In genomic region chr22:28905433-28905832, GRCh38 we compare ENCODE assay signal across 1 cellular context.
TF ChIP-seq lines count a peak whose summit lies in the region.

No MANE protein-coding gene starts in this region.

TF ChIP-seq in HepG2, 621 proteins besides CTCF, POLR2A, EP300 and RAD21 (continued from another document):
- TF ChIP-seq TFE3 (CRISPR knock-in tag; IDR thresholded peaks at IDR 0.05) (no peak), MEIS1 (CRISPR knock-in tag; IDR thresholded peaks at IDR 0.05; ENCODE audit: borderline replicate concordance) (no peak), POLR2AphosphoS2 (IDR thresholded peaks at IDR 0.05; ENCODE audit: low read depth, low read length) (no peak), FOXA3 (CRISPR knock-in tag; IDR thresholded peaks at IDR 0.05) (0 out of 2 replicates have a peak, but pooled peaks have one; percentile 34), ARID5B (CRISPR knock-in tag; IDR thresholded peaks at IDR 0.05) (peak; percentile 28; the same call in 1 of the 2 replicates), FOXP1 (IDR thresholded peaks at IDR 0.05) (no peak), FOXP1 (CRISPR knock-in tag; IDR thresholded peaks at IDR 0.05) (peak; percentile 24; the same call in 1 of the 2 replicates), MED1 (CRISPR knock-in tag; IDR thresholded peaks at IDR 0.05) (0 out of 2 replicates have a peak, but pooled peaks have one; percentile 16), FOXM1 (CRISPR knock-in tag; IDR thresholded peaks at IDR 0.05) (no peak), RBM22 (optimal IDR thresholded peaks at IDR 0.05; ENCODE audit: low read length) (peak; percentile 66), FOXA1 (IDR thresholded peaks at IDR 0.05) (no peak), FOXA1 (CRISPR knock-in tag; IDR thresholded peaks at IDR 0.05) (0 out of 2 replicates have a peak, but pooled peaks have one; percentile 18), SKIL (CRISPR knock-in tag; IDR thresholded peaks at IDR 0.05; ENCODE audit: borderline replicate concordance) (no peak), RARG (CRISPR knock-in tag; IDR thresholded peaks at IDR 0.05; ENCODE audit: low read depth) (no peak), ZBTB42 (CRISPR knock-in tag; IDR thresholded peaks at IDR 0.05) (no peak), ISL2 (CRISPR knock-in tag; IDR thresholded peaks at IDR 0.05) (0 out of 2 replicates have a peak, but pooled peaks have one; percentile 13), TFAP4 (IDR thresholded peaks at IDR 0.05; ENCODE audit: borderline replicate concordance, low read depth) (peak; percentile 26; the same call in 1 of the 2 replicates), ATF4 (CRISPR knock-in tag; IDR thresholded peaks at IDR 0.05) (no peak), SOX13 (IDR thresholded peaks at IDR 0.05) (no peak), SOX13 (CRISPR knock-in tag; conservative IDR thresholded peaks at IDR 0.05 in 1 of 2, IDR thresholded peaks at IDR 0.05 in 1 of 2) (peak in 1 of 2 experiments; percentile 55; a peak in 1 of 4 replicates), TBX2 (CRISPR knock-in tag; IDR thresholded peaks at IDR 0.05; ENCODE audit: borderline replicate concordance) (0 out of 2 replicates have a peak, but pooled peaks have one; percentile 27), CEBPG (CRISPR knock-in tag; IDR thresholded peaks at IDR 0.05) (0 out of 2 replicates have a peak, but pooled peaks have one; percentile 14), ZNF703 (CRISPR knock-in tag; IDR thresholded peaks at IDR 0.05; ENCODE audit: borderline replicate concordance) (no peak)
